In genomic region chr22:40855104-40855959, GRCh38 we compare ENCODE assay signal across 8 cellular contexts. TPM values are rescaled to one million over a fixed set of nuclear protein-coding genes. Genes with fewer than 3 reads are reported as not detected.
DNase-seq lines count a peak whose midpoint lies in the region; ATAC-seq and TF ChIP-seq lines count a peak whose summit lies in the region.

No MANE protein-coding gene starts in this region.

- intact Hi-C loops in PC-3 (cut with micrococcal nuclease): no loop called here

- POLR2A ChIA-PET in PC-3 (lab: Charles Lee; ENCODE audit: unreplicated experiment): no interaction called here

- H3F3A ChIP-seq in PC-3 (ENCODE audit: low read length, unreplicated experiment): no peaks in the 10 kb centered on the region

- no peak for ATAC-seq in PC-3
- ATAC-seq in HG02852 (IDR thresholded peaks at IDR 0.05; ENCODE audit: unreplicated experiment): no peak

- H3K4me3 ChIP-seq in PC-3 (ENCODE audit: low read length) (peak overlapping the region; percentile 82), mucosa of stomach (ENCODE audit: low read length) (peak overlapping the region; percentile 96)

- no peaks in the 10 kb centered on the region for H3K27me3 ChIP-seq in PC-3 (ENCODE audit: low read length)
- no peaks in the 10 kb centered on the region for H3K27me3 ChIP-seq in mucosa of stomach (ENCODE audit: control insufficient read depth, insufficient read depth, low read length)

- peak overlapping the region; percentile 95 for H3K4me2 ChIP-seq in PC-3 (ENCODE audit: low read length)

- H3K79me2 ChIP-seq in PC-3 (ENCODE audit: low read length): peaks cover 95% of the 10 kb centered on the region

- H4K20me1 ChIP-seq in PC-3 (ENCODE audit: low read length): peaks cover 22% of the 10 kb centered on the region; the same call in 1 of the 2 replicates

- H3K27ac ChIP-seq in PC-3 (ENCODE audit: low read length) (no peak overlapping the region), cingulate gyrus (ENCODE audit: low read depth, low read length) (peak overlapping the region; percentile 100)

- H3K4me1 ChIP-seq in PC-3 (ENCODE audit: insufficient read depth, low read length) (peaks cover 33% of the 10 kb centered on the region), mucosa of stomach (ENCODE audit: control insufficient read depth, insufficient read depth, low read length) (peaks cover 10% of the 10 kb centered on the region)

- peak overlapping the region; percentile 98 for H3K9ac ChIP-seq in PC-3 (ENCODE audit: low read length)
- peak overlapping the region; percentile 85 for H3K9ac ChIP-seq in mucosa of stomach (ENCODE audit: low read length)

- peak; percentile 30 for DNase-seq in NCI-H748 (lab: John Stamatoyannopoulos, UW; ENCODE audit: unreplicated experiment)
- DNase-seq in NCI-H748 treated with DMSO at 0.1 percent for 48 hours (lab: John Stamatoyannopoulos, UW): no peak
- DNase-seq in PC-3: no peak
- DNase-seq in NCI-H345 treated with DMSO at 0.1 percent for 48 hours (lab: John Stamatoyannopoulos, UW; ENCODE audit: unreplicated experiment): no peak
- no peak for DNase-seq in NCI-H446 (lab: John Stamatoyannopoulos, UW)

- BruUV-seq in PC-3 (replicated peaks; lab: Mats Ljungman, UMichigan): no TSS peak

- TF ChIP-seq CTCF in PC-3 (conservative IDR thresholded peaks at IDR 0.05; ENCODE audit: low read depth, low read length): no peak

- H3K9me3 ChIP-seq in PC-3 (ENCODE audit: low read length): no peaks in the 10 kb centered on the region
- no peaks in the 10 kb centered on the region for H3K9me3 ChIP-seq in mucosa of stomach (ENCODE audit: control insufficient read depth, low read length)

- no peaks in the 10 kb centered on the region for H3K9me2 ChIP-seq in PC-3 (replicated peaks; ENCODE audit: low read length)

- CTCF ChIA-PET in PC-3 (lab: Charles Lee): no interaction called here

- H3K36me3 ChIP-seq in PC-3 (ENCODE audit: low read depth, low read length) (peaks cover 5% of the 10 kb centered on the region; the same call in 1 of the 2 replicates), mucosa of stomach (ENCODE audit: control insufficient read depth, insufficient read depth, low read length) (no peaks in the 10 kb centered on the region)

- no peak overlapping the region for H2AFZ ChIP-seq in PC-3 (ENCODE audit: low read length)

RNA-seq across cellular contexts. Expression of gene ST13, which starts 1.1 kb away (rescaled TPM):
- 136 and 143 TPM in 2 replicates for total RNA-seq in PC-3 (2014; rRNA removed)

RNA-seq across cellular contexts. Expression of gene XPNPEP3, which starts 1.6 kb away (rescaled TPM):
- total RNA-seq in PC-3 (2014; rRNA removed): 7.9 and 8.5 TPM in 2 replicates

RNA-seq across cellular contexts. Expression of gene DNAJB7, which starts 6.6 kb away (rescaled TPM):
- total RNA-seq in PC-3 (2014; rRNA removed): not detected in 2 replicates

RNA-seq across cellular contexts. Expression of gene SLC25A17, which starts 36.2 kb away (rescaled TPM):
- 18.3 and 24.7 TPM in 2 replicates for total RNA-seq in PC-3 (2014; rRNA removed)
